Comparison of ENCODE assay signal across 1 cellular context in the genomic region with DNA sequence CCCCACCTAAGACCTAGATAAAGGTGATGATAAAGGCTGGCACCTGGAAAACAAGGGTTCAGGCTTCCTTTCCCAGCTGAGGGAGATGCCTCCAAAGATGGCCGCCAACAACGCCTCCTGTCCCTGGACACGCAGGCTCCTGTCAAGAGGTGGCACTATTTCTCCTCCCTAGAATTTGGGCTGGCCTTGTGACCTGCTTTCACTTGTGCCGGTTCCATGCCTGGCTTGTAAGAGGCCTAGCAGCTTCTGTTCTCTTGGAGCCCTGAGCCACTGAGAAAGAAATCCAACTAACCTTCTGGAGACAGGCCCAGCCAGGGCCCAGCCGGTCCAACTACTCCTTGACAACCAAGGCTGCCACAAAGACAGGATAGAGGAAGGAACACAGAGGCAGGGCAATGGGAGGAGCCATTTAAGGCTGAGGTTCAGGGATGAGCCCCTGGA.
A peak's percentile ranks its signal among the peaks of the same experiment; 100 is the strongest.
TF ChIP-seq lines count a peak whose summit lies in the region.

No MANE protein-coding gene starts in this region.

TF ChIP-seq in HepG2, 621 proteins besides CTCF, POLR2A, EP300 and RAD21 (continued from another document and continues in another):
- peak; percentile 68; the same call in 1 of the 2 replicates for TF ChIP-seq ZNF556 (CRISPR knock-in tag; IDR thresholded peaks at IDR 0.05; ENCODE audit: borderline replicate concordance)
- TF ChIP-seq CREB1 (IDR thresholded peaks at IDR 0.05): no peak
- no peak for TF ChIP-seq CREB1 (CRISPR knock-in tag; IDR thresholded peaks at IDR 0.05)
- TF ChIP-seq NFE2 (CRISPR knock-in tag; IDR thresholded peaks at IDR 0.05): no peak
- TF ChIP-seq, protein P1, sequence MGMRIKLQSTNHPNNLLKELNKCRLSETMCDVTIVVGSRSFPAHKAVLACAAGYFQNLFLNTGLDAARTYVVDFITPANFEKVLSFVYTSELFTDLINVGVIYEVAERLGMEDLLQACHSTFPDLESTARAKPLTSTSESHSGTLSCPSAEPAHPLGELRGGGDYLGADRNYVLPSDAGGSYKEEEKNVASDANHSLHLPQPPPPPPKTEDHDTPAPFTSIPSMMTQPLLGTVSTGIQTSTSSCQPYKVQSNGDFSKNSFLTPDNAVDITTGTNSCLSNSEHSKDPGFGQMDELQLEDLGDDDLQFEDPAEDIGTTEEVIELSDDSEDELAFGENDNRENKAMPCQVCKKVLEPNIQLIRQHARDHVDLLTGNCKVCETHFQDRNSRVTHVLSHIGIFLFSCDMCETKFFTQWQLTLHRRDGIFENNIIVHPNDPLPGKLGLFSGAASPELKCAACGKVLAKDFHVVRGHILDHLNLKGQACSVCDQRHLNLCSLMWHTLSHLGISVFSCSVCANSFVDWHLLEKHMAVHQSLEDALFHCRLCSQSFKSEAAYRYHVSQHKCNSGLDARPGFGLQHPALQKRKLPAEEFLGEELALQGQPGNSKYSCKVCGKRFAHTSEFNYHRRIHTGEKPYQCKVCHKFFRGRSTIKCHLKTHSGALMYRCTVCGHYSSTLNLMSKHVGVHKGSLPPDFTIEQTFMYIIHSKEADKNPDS (CRISPR knock-in tag; IDR thresholded peaks at IDR 0.05): no peak
- peak; percentile 74; the same call in 1 of the 2 replicates for TF ChIP-seq ZNF747 (CRISPR knock-in tag; IDR thresholded peaks at IDR 0.05; ENCODE audit: borderline replicate concordance)
- peak; percentile 85 for TF ChIP-seq NR2F6 (IDR thresholded peaks at IDR 0.05)
- peak; percentile 94 for TF ChIP-seq NR2F6 (CRISPR knock-in tag; IDR thresholded peaks at IDR 0.05)
- peak; percentile 66; the same call in 1 of the 2 replicates for TF ChIP-seq ZSCAN31 (CRISPR knock-in tag; IDR thresholded peaks at IDR 0.05; ENCODE audit: low read depth)
- TF ChIP-seq MAFF (IDR thresholded peaks at IDR 0.05; ENCODE audit: low read depth, low read length): no peak
- TF ChIP-seq, protein P2, sequence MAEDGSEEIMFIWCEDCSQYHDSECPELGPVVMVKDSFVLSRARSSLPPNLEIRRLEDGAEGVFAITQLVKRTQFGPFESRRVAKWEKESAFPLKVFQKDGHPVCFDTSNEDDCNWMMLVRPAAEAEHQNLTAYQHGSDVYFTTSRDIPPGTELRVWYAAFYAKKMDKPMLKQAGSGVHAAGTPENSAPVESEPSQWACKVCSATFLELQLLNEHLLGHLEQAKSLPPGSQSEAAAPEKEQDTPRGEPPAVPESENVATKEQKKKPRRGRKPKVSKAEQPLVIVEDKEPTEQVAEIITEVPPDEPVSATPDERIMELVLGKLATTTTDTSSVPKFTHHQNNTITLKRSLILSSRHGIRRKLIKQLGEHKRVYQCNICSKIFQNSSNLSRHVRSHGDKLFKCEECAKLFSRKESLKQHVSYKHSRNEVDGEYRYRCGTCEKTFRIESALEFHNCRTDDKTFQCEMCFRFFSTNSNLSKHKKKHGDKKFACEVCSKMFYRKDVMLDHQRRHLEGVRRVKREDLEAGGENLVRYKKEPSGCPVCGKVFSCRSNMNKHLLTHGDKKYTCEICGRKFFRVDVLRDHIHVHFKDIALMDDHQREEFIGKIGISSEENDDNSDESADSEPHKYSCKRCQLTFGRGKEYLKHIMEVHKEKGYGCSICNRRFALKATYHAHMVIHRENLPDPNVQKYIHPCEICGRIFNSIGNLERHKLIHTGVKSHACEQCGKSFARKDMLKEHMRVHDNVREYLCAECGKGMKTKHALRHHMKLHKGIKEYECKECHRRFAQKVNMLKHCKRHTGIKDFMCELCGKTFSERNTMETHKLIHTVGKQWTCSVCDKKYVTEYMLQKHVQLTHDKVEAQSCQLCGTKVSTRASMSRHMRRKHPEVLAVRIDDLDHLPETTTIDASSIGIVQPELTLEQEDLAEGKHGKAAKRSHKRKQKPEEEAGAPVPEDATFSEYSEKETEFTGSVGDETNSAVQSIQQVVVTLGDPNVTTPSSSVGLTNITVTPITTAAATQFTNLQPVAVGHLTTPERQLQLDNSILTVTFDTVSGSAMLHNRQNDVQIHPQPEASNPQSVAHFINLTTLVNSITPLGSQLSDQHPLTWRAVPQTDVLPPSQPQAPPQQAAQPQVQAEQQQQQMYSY (CRISPR knock-in tag; IDR thresholded peaks at IDR 0.05): no peak
- no peak for TF ChIP-seq RAD51 (IDR thresholded peaks at IDR 0.05; ENCODE audit: borderline replicate concordance)
- TF ChIP-seq TOE1 (CRISPR knock-in tag; IDR thresholded peaks at IDR 0.05): no peak
- peak; percentile 69 for TF ChIP-seq ZNF614 (CRISPR knock-in tag; IDR thresholded peaks at IDR 0.05; ENCODE audit: borderline replicate concordance)
- no peak; the same call in 1 of the 2 replicates for TF ChIP-seq ZNF724P (CRISPR knock-in tag; IDR thresholded peaks at IDR 0.05; ENCODE audit: borderline replicate concordance)
- TF ChIP-seq GATAD1 (CRISPR knock-in tag; IDR thresholded peaks at IDR 0.05): peak; percentile 78
- TF ChIP-seq ARNTL (CRISPR knock-in tag; IDR thresholded peaks at IDR 0.05): 0 out of 2 replicates have a peak, but pooled peaks have one; percentile 35
- TF ChIP-seq TCF7 (IDR thresholded peaks at IDR 0.05; ENCODE audit: low read depth): no peak
- no peak for TF ChIP-seq KLF9 (CRISPR knock-in tag; IDR thresholded peaks at IDR 0.05; ENCODE audit: low read depth)
- TF ChIP-seq KLF12 (CRISPR knock-in tag; IDR thresholded peaks at IDR 0.05; ENCODE audit: borderline replicate concordance): no peak
- TF ChIP-seq MIER2 (CRISPR knock-in tag; IDR thresholded peaks at IDR 0.05): 0 out of 2 replicates have a peak, but pooled peaks have one; percentile 62
- TF ChIP-seq ZNF549 (CRISPR knock-in tag; IDR thresholded peaks at IDR 0.05): no peak
- TF ChIP-seq TAF1 (CRISPR knock-in tag; IDR thresholded peaks at IDR 0.05): no peak; the same call in 1 of the 2 replicates
- TF ChIP-seq ZNF878 (CRISPR knock-in tag; IDR thresholded peaks at IDR 0.05): peak; percentile 37; the same call in 1 of the 2 replicates
- no peak for TF ChIP-seq ZBTB3 (CRISPR knock-in tag; IDR thresholded peaks at IDR 0.05; ENCODE audit: borderline replicate concordance, low read depth)
- 0 out of 2 replicates have a peak, but pooled peaks have one; percentile 44 for TF ChIP-seq PPARG (CRISPR knock-in tag; conservative IDR thresholded peaks at IDR 0.05)
- TF ChIP-seq KLF16 (CRISPR knock-in tag; IDR thresholded peaks at IDR 0.05): peak in 1 of 2 experiments; percentile 75; a peak in 1 of 4 replicates
- TF ChIP-seq, protein P3, sequence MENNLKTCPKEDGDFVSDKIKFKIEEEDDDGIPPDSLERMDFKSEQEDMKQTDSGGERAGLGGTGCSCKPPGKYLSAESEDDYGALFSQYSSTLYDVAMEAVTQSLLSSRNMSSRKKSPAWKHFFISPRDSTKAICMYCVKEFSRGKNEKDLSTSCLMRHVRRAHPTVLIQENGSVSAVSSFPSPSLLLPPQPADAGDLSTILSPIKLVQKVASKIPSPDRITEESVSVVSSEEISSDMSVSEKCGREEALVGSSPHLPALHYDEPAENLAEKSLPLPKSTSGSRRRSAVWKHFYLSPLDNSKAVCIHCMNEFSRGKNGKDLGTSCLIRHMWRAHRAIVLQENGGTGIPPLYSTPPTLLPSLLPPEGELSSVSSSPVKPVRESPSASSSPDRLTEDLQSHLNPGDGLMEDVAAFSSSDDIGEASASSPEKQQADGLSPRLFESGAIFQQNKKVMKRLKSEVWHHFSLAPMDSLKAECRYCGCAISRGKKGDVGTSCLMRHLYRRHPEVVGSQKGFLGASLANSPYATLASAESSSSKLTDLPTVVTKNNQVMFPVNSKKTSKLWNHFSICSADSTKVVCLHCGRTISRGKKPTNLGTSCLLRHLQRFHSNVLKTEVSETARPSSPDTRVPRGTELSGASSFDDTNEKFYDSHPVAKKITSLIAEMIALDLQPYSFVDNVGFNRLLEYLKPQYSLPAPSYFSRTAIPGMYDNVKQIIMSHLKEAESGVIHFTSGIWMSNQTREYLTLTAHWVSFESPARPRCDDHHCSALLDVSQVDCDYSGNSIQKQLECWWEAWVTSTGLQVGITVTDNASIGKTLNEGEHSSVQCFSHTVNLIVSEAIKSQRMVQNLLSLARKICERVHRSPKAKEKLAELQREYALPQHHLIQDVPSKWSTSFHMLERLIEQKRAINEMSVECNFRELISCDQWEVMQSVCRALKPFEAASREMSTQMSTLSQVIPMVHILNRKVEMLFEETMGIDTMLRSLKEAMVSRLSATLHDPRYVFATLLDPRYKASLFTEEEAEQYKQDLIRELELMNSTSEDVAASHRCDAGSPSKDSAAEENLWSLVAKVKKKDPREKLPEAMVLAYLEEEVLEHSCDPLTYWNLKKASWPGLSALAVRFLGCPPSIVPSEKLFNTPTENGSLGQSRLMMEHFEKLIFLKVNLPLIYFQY (CRISPR knock-in tag; IDR thresholded peaks at IDR 0.05; ENCODE audit: borderline replicate concordance): no peak; the same call in 1 of the 2 replicates
- 0 out of 2 replicates have a peak, but pooled peaks have one; percentile 56 for TF ChIP-seq ZNF543 (CRISPR knock-in tag; IDR thresholded peaks at IDR 0.05)
- TF ChIP-seq, protein P4, sequence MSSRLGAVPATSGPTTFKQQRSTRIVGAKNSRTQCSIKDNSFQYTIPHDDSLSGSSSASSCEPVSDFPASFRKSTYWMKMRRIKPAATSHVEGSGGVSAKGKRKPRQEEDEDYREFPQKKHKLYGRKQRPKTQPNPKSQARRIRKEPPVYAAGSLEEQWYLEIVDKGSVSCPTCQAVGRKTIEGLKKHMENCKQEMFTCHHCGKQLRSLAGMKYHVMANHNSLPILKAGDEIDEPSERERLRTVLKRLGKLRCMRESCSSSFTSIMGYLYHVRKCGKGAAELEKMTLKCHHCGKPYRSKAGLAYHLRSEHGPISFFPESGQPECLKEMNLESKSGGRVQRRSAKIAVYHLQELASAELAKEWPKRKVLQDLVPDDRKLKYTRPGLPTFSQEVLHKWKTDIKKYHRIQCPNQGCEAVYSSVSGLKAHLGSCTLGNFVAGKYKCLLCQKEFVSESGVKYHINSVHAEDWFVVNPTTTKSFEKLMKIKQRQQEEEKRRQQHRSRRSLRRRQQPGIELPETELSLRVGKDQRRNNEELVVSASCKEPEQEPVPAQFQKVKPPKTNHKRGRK (CRISPR knock-in tag; IDR thresholded peaks at IDR 0.05): no peak
- TF ChIP-seq ZBTB20 (CRISPR knock-in tag; IDR thresholded peaks at IDR 0.05; ENCODE audit: borderline replicate concordance, low read depth): peak; percentile 76; the same call in 1 of the 2 replicates
- TF ChIP-seq ZNF484 (CRISPR knock-in tag; IDR thresholded peaks at IDR 0.05; ENCODE audit: borderline replicate concordance, low read depth): no peak
- TF ChIP-seq JARID2 (CRISPR knock-in tag; IDR thresholded peaks at IDR 0.05; ENCODE audit: insufficient replicate concordance): no peak
- TF ChIP-seq CENPX (CRISPR knock-in tag; IDR thresholded peaks at IDR 0.05): no peak
- TF ChIP-seq YEATS2 (CRISPR knock-in tag; IDR thresholded peaks at IDR 0.05; ENCODE audit: borderline replicate concordance): peak; percentile 49; the same call in 1 of the 2 replicates
- TF ChIP-seq CBFB (CRISPR knock-in tag; IDR thresholded peaks at IDR 0.05): 0 out of 2 replicates have a peak, but pooled peaks have one; percentile 21
- 0 out of 2 replicates have a peak, but pooled peaks have one; percentile 70 for TF ChIP-seq ZNF44 (CRISPR knock-in tag; IDR thresholded peaks at IDR 0.05)
- TF ChIP-seq, protein P5, sequence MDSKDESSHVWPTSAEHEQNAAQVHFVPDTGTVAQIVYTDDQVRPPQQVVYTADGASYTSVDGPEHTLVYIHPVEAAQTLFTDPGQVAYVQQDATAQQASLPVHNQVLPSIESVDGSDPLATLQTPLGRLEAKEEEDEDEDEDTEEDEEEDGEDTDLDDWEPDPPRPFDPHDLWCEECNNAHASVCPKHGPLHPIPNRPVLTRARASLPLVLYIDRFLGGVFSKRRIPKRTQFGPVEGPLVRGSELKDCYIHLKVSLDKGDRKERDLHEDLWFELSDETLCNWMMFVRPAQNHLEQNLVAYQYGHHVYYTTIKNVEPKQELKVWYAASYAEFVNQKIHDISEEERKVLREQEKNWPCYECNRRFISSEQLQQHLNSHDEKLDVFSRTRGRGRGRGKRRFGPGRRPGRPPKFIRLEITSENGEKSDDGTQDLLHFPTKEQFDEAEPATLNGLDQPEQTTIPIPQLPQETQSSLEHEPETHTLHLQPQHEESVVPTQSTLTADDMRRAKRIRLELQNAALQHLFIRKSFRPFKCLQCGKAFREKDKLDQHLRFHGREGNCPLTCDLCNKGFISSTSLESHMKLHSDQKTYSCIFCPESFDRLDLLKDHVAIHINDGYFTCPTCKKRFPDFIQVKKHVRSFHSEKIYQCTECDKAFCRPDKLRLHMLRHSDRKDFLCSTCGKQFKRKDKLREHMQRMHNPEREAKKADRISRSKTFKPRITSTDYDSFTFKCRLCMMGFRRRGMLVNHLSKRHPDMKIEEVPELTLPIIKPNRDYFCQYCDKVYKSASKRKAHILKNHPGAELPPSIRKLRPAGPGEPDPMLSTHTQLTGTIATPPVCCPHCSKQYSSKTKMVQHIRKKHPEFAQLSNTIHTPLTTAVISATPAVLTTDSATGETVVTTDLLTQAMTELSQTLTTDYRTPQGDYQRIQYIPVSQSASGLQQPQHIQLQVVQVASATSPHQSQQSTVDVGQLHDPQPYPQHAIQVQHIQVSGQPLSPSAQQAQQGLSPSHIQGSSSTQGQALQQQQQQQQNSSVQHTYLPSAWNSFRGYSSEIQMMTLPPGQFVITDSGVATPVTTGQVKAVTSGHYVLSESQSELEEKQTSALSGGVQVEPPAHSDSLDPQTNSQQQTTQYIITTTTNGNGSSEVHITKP (CRISPR knock-in tag; IDR thresholded peaks at IDR 0.05; ENCODE audit: low read depth): peak; percentile 58; the same call in 1 of the 2 replicates
- peak; percentile 96 for TF ChIP-seq YY1 (IDR thresholded peaks at IDR 0.05; ENCODE audit: insufficient read depth, insufficient replicate concordance, low read depth, low read length)
- 0 out of 2 replicates have a peak, but pooled peaks have one; percentile 23 for TF ChIP-seq ZNF329 (CRISPR knock-in tag; IDR thresholded peaks at IDR 0.05; ENCODE audit: low read depth)
- TF ChIP-seq ZSCAN9 (CRISPR knock-in tag; IDR thresholded peaks at IDR 0.05; ENCODE audit: borderline replicate concordance): peak; percentile 73
- no peak for TF ChIP-seq HMGA1 (CRISPR knock-in tag; conservative IDR thresholded peaks at IDR 0.05)
- no peak for TF ChIP-seq ZFYVE20 (CRISPR knock-in tag; IDR thresholded peaks at IDR 0.05; ENCODE audit: borderline replicate concordance, low read depth)
- TF ChIP-seq, protein P6, sequence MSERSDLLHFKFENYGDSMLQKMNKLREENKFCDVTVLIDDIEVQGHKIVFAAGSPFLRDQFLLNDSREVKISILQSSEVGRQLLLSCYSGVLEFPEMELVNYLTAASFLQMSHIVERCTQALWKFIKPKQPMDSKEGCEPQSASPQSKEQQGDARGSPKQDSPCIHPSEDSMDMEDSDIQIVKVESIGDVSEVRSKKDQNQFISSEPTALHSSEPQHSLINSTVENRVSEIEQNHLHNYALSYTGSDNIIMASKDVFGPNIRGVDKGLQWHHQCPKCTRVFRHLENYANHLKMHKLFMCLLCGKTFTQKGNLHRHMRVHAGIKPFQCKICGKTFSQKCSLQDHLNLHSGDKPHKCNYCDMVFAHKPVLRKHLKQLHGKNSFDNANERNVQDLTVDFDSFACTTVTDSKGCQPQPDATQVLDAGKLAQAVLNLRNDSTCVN (CRISPR knock-in tag; IDR thresholded peaks at IDR 0.05; ENCODE audit: borderline replicate concordance): peak; percentile 55; the same call in 1 of the 2 replicates
- TF ChIP-seq MEIS1 (CRISPR knock-in tag; IDR thresholded peaks at IDR 0.05; ENCODE audit: borderline replicate concordance): peak; percentile 70
